ENCODE assay signal across 30 cellular contexts in the genomic region with DNA sequence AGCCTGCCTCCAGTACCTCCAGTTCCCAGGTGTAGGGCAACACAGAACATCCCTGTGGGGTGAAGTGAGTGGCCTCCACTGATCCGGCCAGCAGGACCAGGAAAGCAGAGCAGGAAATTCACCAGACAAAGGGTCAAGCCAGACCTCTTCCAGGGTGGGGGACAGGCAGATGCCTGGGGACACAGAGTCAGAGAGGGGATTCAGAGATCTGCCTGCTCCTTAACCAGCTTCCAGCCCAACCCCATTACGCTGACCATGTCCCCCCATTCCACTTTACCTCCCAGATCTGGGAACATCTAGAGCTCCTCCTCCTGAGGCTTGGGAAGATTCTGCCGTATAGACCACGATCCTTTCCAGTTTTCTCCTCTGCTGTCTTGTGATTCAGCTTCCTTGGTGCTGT.
"Had no signal": no experiment of that assay in that cellular context is flagged by ENCODE, and none has a peak within 500 bp of the region (broad histone marks: within the 10 kb centered on the region; RNA-seq: fewer than 3 reads in every experiment).

No MANE protein-coding gene starts in this region.

- H3K27ac ChIP-seq: neural progenitor cell, ovary, parathyroid adenoma, psoas muscle, right lobe of liver, sigmoid colon, suprapubic skin, testis, tibial artery, transverse colon, upper lobe of right lung, uterus had no signal

- H3K36me3 ChIP-seq: neural progenitor cell, ovary, right lobe of liver, sigmoid colon, suprapubic skin, tibial artery, transverse colon, upper lobe of right lung, uterus had no signal

- ATAC-seq: naive thymus-derived CD4-positive, alpha-beta T cell; psoas muscle; right cardiac atrium; right lobe of liver; stimulated activated memory B cell treated with anti-CD40 and anti-IgM and Interleukin-4, amounts not matched to agents 10 μg/mL and 1 μg/mL and 100 μg/mL, for 72 hours; stimulated activated naive CD8-positive, alpha-beta T cell treated with anti-CD3 and anti-CD28 coated beads, Interleukin-15, amount 100 ng/mL, for 72 hours; stimulated activated naive CD8-positive, alpha-beta T cell treated with anti-CD3 and anti-CD28 coated beads, Interleukin-15, Interleukin-2, amounts not matched to agents 100 U/mL and 50 U/mL, for 24 hours; upper lobe of right lung had no signal

- H3K4me1 Mint-ChIP-seq: nephron; stimulated activated memory B cell treated with anti-CD40 and anti-IgM and Interleukin-4, amounts not matched to agents 10 μg/mL and 1 μg/mL and 100 μg/mL, for 72 hours; stimulated activated naive CD8-positive, alpha-beta T cell treated with anti-CD3 and anti-CD28 coated beads, Interleukin-15, amount 100 ng/mL, for 72 hours had no signal

- DNase-seq: naive thymus-derived CD4-positive, alpha-beta T cell; occipital lobe; ovary; posterior cingulate gyrus; psoas muscle; right cardiac atrium; right lobe of liver; sigmoid colon; small intestine; stimulated activated CD4-positive, alpha-beta T cell treated with anti-CD3 and anti-CD28 coated beads, Interleukin-12 subunit alpha, Interleukin-12 subunit beta, amount 100 ng/mL, for 4 hours; stimulated activated CD4-positive, alpha-beta T cell treated with anti-CD3 and anti-CD28 coated beads, Interleukin-1b, Interleukin-23, amount 100 ng/mL, for 48 hours; stimulated activated CD4-positive, alpha-beta T cell treated with anti-CD3 and anti-CD28 coated beads, Interleukin-4, amount 100 ng/mL, for 1 hour; stimulated activated CD4-positive, alpha-beta T cell treated with anti-CD3 and anti-CD28 coated beads, Interleukin-4, amount 100 ng/mL, for 4 hours; stimulated activated CD8-positive, alpha-beta memory T cell treated with anti-CD3 and anti-CD28 coated beads, Interleukin-4, amount 100 ng/mL, for 48 hours; stimulated activated naive CD4-positive, alpha-beta T cell; stimulated activated naive CD8-positive, alpha-beta T cell treated with anti-CD3 and anti-CD28 coated beads, Interleukin-15, amount 100 ng/mL, for 72 hours; stimulated activated naive CD8-positive, alpha-beta T cell treated with anti-CD3 and anti-CD28 coated beads, Interleukin-15, Interleukin-2, amounts not matched to agents 100 U/mL and 50 U/mL, for 24 hours; substantia nigra; testis; tibial artery; transverse colon; upper lobe of right lung; uterus had no signal

- H3K4me3 ChIP-seq: neural progenitor cell, ovary, psoas muscle, right lobe of liver, sigmoid colon, suprapubic skin, testis, tibial artery, transverse colon, upper lobe of right lung, uterus had no signal

- H3K36me3 Mint-ChIP-seq: stimulated activated memory B cell treated with anti-CD40 and anti-IgM and Interleukin-4, amounts not matched to agents 10 μg/mL and 1 μg/mL and 100 μg/mL, for 72 hours; type B pancreatic cell had no signal

- H3K4me1 ChIP-seq: neural progenitor cell, parathyroid adenoma, psoas muscle, right lobe of liver, sigmoid colon, suprapubic skin, testis, tibial artery, transverse colon, upper lobe of right lung, uterus had no signal

- H3K27me3 Mint-ChIP-seq: naive thymus-derived CD4-positive, alpha-beta T cell; progenitor cell of endocrine pancreas; stimulated activated memory B cell treated with anti-CD40 and anti-IgM and Interleukin-4, amounts not matched to agents 10 μg/mL and 1 μg/mL and 100 μg/mL, for 72 hours; stimulated activated naive CD8-positive, alpha-beta T cell treated with anti-CD3 and anti-CD28 coated beads, Interleukin-15, amount 100 ng/mL, for 72 hours; type B pancreatic cell had no signal

- H3K9me3 ChIP-seq: ovary, psoas muscle, right lobe of liver, sigmoid colon, suprapubic skin, testis, tibial artery, transverse colon, upper lobe of right lung, uterus had no signal

- H3K9me3 Mint-ChIP-seq: naive thymus-derived CD4-positive, alpha-beta T cell; nephron; neural progenitor cell; stimulated activated memory B cell treated with anti-CD40 and anti-IgM and Interleukin-4, amounts not matched to agents 10 μg/mL and 1 μg/mL and 100 μg/mL, for 72 hours; stimulated activated naive CD8-positive, alpha-beta T cell treated with anti-CD3 and anti-CD28 coated beads, Interleukin-15, amount 100 ng/mL, for 72 hours; type B pancreatic cell had no signal

- H3K27ac Mint-ChIP-seq: naive thymus-derived CD4-positive, alpha-beta T cell; nephron; neural progenitor cell; progenitor cell of endocrine pancreas; stimulated activated memory B cell treated with anti-CD40 and anti-IgM and Interleukin-4, amounts not matched to agents 10 μg/mL and 1 μg/mL and 100 μg/mL, for 72 hours; stimulated activated naive CD8-positive, alpha-beta T cell treated with anti-CD3 and anti-CD28 coated beads, Interleukin-15, amount 100 ng/mL, for 72 hours; type B pancreatic cell had no signal

- H3K27me3 ChIP-seq: neural progenitor cell, ovary, right lobe of liver, sigmoid colon, suprapubic skin, testis, tibial artery, transverse colon, upper lobe of right lung, uterus had no signal

- H3K4me3 Mint-ChIP-seq: naive thymus-derived CD4-positive, alpha-beta T cell; nephron; neural progenitor cell; stimulated activated memory B cell treated with anti-CD40 and anti-IgM and Interleukin-4, amounts not matched to agents 10 μg/mL and 1 μg/mL and 100 μg/mL, for 72 hours; stimulated activated naive CD8-positive, alpha-beta T cell treated with anti-CD3 and anti-CD28 coated beads, Interleukin-15, amount 100 ng/mL, for 72 hours; type B pancreatic cell had no signal
